In genomic region chr6:37101991-37102298, GRCh38 we compare ENCODE assay signal across 8 cellular contexts.
DNase-seq lines count a peak whose midpoint lies in the region; ATAC-seq and TF ChIP-seq lines count a peak whose summit lies in the region.

No MANE protein-coding gene starts in this region.

- H3K27ac ChIP-seq in heart left ventricle, result peak overlapping the region in 11 of 12 donors; percentile 57 to 93 (median 85)
- peak overlapping the region; percentile 46 for H3K27ac ChIP-seq in naive thymus-derived CD4-positive, alpha-beta T cell (ENCODE audit: low read depth, low read length)

- TF ChIP-seq CTCF in heart left ventricle (IDR thresholded peaks at IDR 0.05), result no peak
- no peak for TF ChIP-seq CTCF in chondrocyte (IDR thresholded peaks at IDR 0.05)

- H3K4me1 ChIP-seq in heart left ventricle, result peaks cover 8 to 37% (median 19%) of the 10 kb centered on the region in 12 donors
- H3K4me1 ChIP-seq in naive thymus-derived CD4-positive, alpha-beta T cell (ENCODE audit: control insufficient read depth in 2 of 2, insufficient read depth in 2 of 2, low read length in 2 of 2), result peaks cover 14 to 19% of the 10 kb centered on the region in 2 donors

- no peaks in the 10 kb centered on the region for H3K36me3 Mint-ChIP-seq in chondrocyte (ENCODE audit: low read depth)
- H3K36me3 Mint-ChIP-seq in naive thymus-derived CD4-positive, alpha-beta T cell, result no peaks in the 10 kb centered on the region

- peak overlapping the region in 10 of 12 donors; percentile 23 to 64 (median 50) for H3K4me3 ChIP-seq in heart left ventricle
- peak overlapping the region; percentile 47 for H3K4me3 ChIP-seq in naive thymus-derived CD4-positive, alpha-beta T cell (ENCODE audit: low read length)

- peak overlapping the region; percentile 98 for H3K27ac Mint-ChIP-seq in chondrocyte (ENCODE audit: unreplicated experiment)
- peak overlapping the region; percentile 19 to 92 (median 87) for H3K27ac Mint-ChIP-seq in naive thymus-derived CD4-positive, alpha-beta T cell

- no peaks in the 10 kb centered on the region for H3K27me3 Mint-ChIP-seq in chondrocyte (ENCODE audit: low read depth)
- no peaks in the 10 kb centered on the region for H3K27me3 Mint-ChIP-seq in naive thymus-derived CD4-positive, alpha-beta T cell

- intact Hi-C loops in heart left ventricle (cut with DNase I) (loop anchor here in 7 of 10 donors (1.0 to 10.0 kb wide), 9 partner anchors 29 to 70 kb away; partner anchors contain the start of gene PIM1 (in 2 of the 7)), left cardiac atrium (cut with DNase I) (loop anchor here in 1 of 2 donors (1.0 to 5.0 kb wide), 2 partner anchors 26 to 40 kb away; no protein-coding TSS in a partner anchor)
- intact Hi-C loops in naive thymus-derived CD4-positive, alpha-beta T cell (cut with micrococcal nuclease), result loop anchor here (1.0 to 5.0 kb wide), 6 partner anchors 52 to 107 kb away; no protein-coding TSS in a partner anchor

- CTCF ChIA-PET in naive thymus-derived CD4-positive, alpha-beta T cell (lab: Charles Lee), result interaction anchor here (1.1 to 1.5 kb wide), 4 partner anchors 51 to 70 kb away, joined by 3 to 5 read pairs (median 4); no protein-coding TSS in a partner anchor
- CTCF ChIA-PET in HEK293T (lab: Yijun Ruan, JAX), result interaction anchor here (0.8 to 1.9 kb wide), 3 partner anchors 9 to 70 kb away, joined by 3 to 9 read pairs (median 3); no protein-coding TSS in a partner anchor

- H3K4me1 Mint-ChIP-seq in chondrocyte (ENCODE audit: low read depth), result peaks cover 23% of the 10 kb centered on the region
- H3K4me1 Mint-ChIP-seq in naive thymus-derived CD4-positive, alpha-beta T cell, result peaks cover 16 to 50% (median 27%) of the 10 kb centered on the region in 7 donors

- H3K9me3 Mint-ChIP-seq in chondrocyte (ENCODE audit: low read depth), result no peaks in the 10 kb centered on the region
- H3K9me3 Mint-ChIP-seq in naive thymus-derived CD4-positive, alpha-beta T cell, result no peaks in the 10 kb centered on the region

- 60 to 73% (median 64%) methylated on average over 5 of the region's 5 CpGs for WGBS in heart left ventricle, 4 donors

- H3K4me3 Mint-ChIP-seq in chondrocyte (ENCODE audit: unreplicated experiment), result peak overlapping the region; percentile 64
- H3K4me3 Mint-ChIP-seq in naive thymus-derived CD4-positive, alpha-beta T cell, result peak overlapping the region; percentile 20 to 85 (median 78)

- no peak for ATAC-seq in heart left ventricle
- ATAC-seq in left cardiac atrium, result no peak
- no peak for ATAC-seq in naive thymus-derived CD4-positive, alpha-beta T cell
- ATAC-seq in HG03571 (IDR thresholded peaks at IDR 0.05; ENCODE audit: unreplicated experiment), result no peak

- H3K36me3 ChIP-seq in heart left ventricle, result no peaks in the 10 kb centered on the region
- H3K36me3 ChIP-seq in naive thymus-derived CD4-positive, alpha-beta T cell (ENCODE audit: control insufficient read depth in 2 of 3, insufficient read depth in 3 of 3, low read length in 3 of 3), result no peaks in the 10 kb centered on the region

- no peaks in the 10 kb centered on the region for H3K9me3 ChIP-seq in heart left ventricle
- no peaks in the 10 kb centered on the region for H3K9me3 ChIP-seq in naive thymus-derived CD4-positive, alpha-beta T cell (ENCODE audit: control insufficient read depth in 2 of 3, low read length in 3 of 3)

- no peak for DNase-seq in heart left ventricle
- no peak for DNase-seq in left cardiac atrium
- no peak for DNase-seq in chondrocyte (ENCODE audit: low spot score)
- no peak for DNase-seq in naive thymus-derived CD4-positive, alpha-beta T cell
- no peak for DNase-seq in HEK293T (ENCODE audit: extremely low spot score)
- DNase-seq in AG08396 (ENCODE audit: low spot score), result no peak
- no peak for DNase-seq in NCI-H1092 (lab: John Stamatoyannopoulos, UW)

- no peaks in the 10 kb centered on the region for H3K27me3 ChIP-seq in heart left ventricle
- no peaks in the 10 kb centered on the region for H3K27me3 ChIP-seq in naive thymus-derived CD4-positive, alpha-beta T cell (ENCODE audit: control insufficient read depth in 2 of 2, insufficient read depth in 2 of 2, low read length in 2 of 2)

- POLR2A ChIA-PET in naive thymus-derived CD4-positive, alpha-beta T cell (lab: Charles Lee), result interaction anchor here (1.4 to 2.1 kb wide), 3 partner anchors 31 to 70 kb away, joined by 3 to 12 read pairs (median 9); partner anchors contain the start of gene PIM1
- POLR2A ChIA-PET in HEK293T (lab: Yijun Ruan, JAX), result interaction anchor here (0.6 to 2.1 kb wide), 9 partner anchors 9 to 70 kb away, joined by 4 to 8 read pairs (median 6); partner anchors contain the start of gene PIM1

- TF ChIP-seq POLR2A in heart left ventricle (IDR thresholded peaks at IDR 0.05), result no peak

TF ChIP-seq in HEK293T, 16 proteins besides CTCF, POLR2A, EP300 and RAD21:
- no peak for TF ChIP-seq SP1 (IDR thresholded peaks at IDR 0.05)
- no peak for TF ChIP-seq NFRKB (IDR thresholded peaks at IDR 0.05)
- no peak for TF ChIP-seq SUZ12 (IDR thresholded peaks at IDR 0.05)
- no peak for TF ChIP-seq TARDBP (IDR thresholded peaks at IDR 0.05)
- no peak for TF ChIP-seq FOXK2 (IDR thresholded peaks at IDR 0.05)
- TF ChIP-seq L3MBTL2 (conservative IDR thresholded peaks at IDR 0.05), result no peak
- no peak for TF ChIP-seq PKNOX1 (IDR thresholded peaks at IDR 0.05)
- TF ChIP-seq BHLHE40 (IDR thresholded peaks at IDR 0.05; ENCODE audit: borderline replicate concordance), result no peak
- TF ChIP-seq ARNT (IDR thresholded peaks at IDR 0.05), result no peak
- no peak for TF ChIP-seq LEF1 (IDR thresholded peaks at IDR 0.05; ENCODE audit: borderline replicate concordance)
- no peak for TF ChIP-seq CTBP1 (IDR thresholded peaks at IDR 0.05; ENCODE audit: borderline replicate concordance)
- TF ChIP-seq ZNF384 (IDR thresholded peaks at IDR 0.05), result no peak
- no peak for TF ChIP-seq HDGF (IDR thresholded peaks at IDR 0.05; ENCODE audit: borderline replicate concordance)
- no peak for TF ChIP-seq ELF4 (IDR thresholded peaks at IDR 0.05)
